ENCODE assay signal across 8 cellular contexts in the genomic region with DNA sequence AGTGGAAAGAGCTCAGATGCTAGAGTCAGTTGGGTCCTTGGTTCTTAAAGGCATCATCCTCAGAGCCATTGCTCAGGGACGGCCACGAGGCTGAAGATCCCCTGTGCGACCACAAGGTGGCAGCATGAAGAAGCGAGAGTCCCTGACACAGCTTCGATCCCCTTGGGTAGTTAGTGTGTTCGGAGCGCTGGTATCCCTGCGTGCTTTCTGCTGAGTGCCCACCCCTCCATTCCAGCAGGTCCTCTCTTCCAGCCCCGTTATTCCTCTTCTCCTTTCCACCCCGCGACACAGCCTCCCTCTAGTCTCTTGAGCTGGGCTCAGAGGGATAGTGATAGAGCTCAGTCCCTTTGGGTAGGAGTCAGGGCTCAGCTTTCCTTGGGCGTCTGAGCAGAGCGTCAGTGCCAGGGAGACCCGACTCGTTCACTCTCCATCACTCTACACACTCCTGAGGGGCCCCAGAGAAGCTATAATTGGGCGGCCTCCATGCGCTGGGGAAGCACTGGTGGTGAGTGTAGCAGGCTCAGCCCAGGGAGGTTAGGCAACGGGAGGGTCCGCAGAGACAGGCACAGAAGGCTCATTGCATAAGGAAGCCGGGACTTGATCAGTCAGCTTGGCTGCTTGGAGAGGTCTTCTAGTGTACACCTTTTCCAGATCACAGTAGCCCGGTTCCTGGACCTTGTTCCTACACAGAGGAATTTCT. TPM values are rescaled to one million over a fixed set of nuclear protein-coding genes. Genes with fewer than 3 reads are reported as not detected.
DNase-seq lines count a peak whose midpoint lies in the region; ATAC-seq and TF ChIP-seq lines count a peak whose summit lies in the region.

A gene with protein sequence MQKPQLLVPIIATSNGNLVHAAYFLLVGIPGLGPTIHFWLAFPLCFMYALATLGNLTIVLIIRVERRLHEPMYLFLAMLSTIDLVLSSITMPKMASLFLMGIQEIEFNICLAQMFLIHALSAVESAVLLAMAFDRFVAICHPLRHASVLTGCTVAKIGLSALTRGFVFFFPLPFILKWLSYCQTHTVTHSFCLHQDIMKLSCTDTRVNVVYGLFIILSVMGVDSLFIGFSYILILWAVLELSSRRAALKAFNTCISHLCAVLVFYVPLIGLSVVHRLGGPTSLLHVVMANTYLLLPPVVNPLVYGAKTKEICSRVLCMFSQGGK (plus strand): TSS at position 516 of the 700 bp plus-strand sequence. CDS start 2,314 bp downstream, outside the sequence.

- TF ChIP-seq CTCF in lower lobe of right lung (IDR thresholded peaks at IDR 0.05): peak; percentile 90

- no peaks in the 10 kb centered on the region for H3K36me3 ChIP-seq in lower lobe of right lung

- intact Hi-C loops in lower lobe of right lung (cut with DNase I): no loop called here

- peak within 1 kb of the TSS; percentile 12 for H3K4me3 ChIP-seq in lower lobe of right lung

- no peaks in the 10 kb centered on the region for H3K9me3 ChIP-seq in lower lobe of right lung

- ATAC-seq in HG03432 (IDR thresholded peaks at IDR 0.05; ENCODE audit: unreplicated experiment) (peak; percentile 96), lower lobe of right lung (peak; percentile 89 to 94)

- DNase-seq in C1 segment of cervical spinal cord (lab: John Stamatoyannopoulos, UW): peak in 10 of 14 donors; percentile 6 to 48 (median 20)
- peak; percentile 67 for DNase-seq in GM19240 (ENCODE audit: insufficient read length, low spot score)
- DNase-seq in NCI-H446 treated with DMSO at 0.1 percent for 48 hours (lab: John Stamatoyannopoulos, UW): peak; percentile 40
- peak; percentile 80 for DNase-seq in activated CD4-positive, alpha-beta T cell treated with anti-CD3 and anti-CD28 coated beads for 48 hours
- peak; percentile 18 to 61 for DNase-seq in dermis microvascular lymphatic vessel endothelial cell (ENCODE audit: low read depth in 2 of 2)
- peak; percentile 74 for DNase-seq in lower lobe of right lung
- DNase-seq in stimulated activated CD4-positive, alpha-beta T cell treated with anti-CD3 and anti-CD28 coated beads, TNF-alpha, amount 100 ng/mL, for 4 hours (ENCODE audit: low read depth in 3 of 3): peak; percentile 28 to 48 (median 31)

- H3K4me1 ChIP-seq in lower lobe of right lung: peaks cover 5% of the 10 kb centered on the region

- no peak within 1 kb of the TSS for H3K27ac ChIP-seq in lower lobe of right lung

- H3K27me3 ChIP-seq in lower lobe of right lung (ENCODE audit: low read depth): peaks cover 5% of the 10 kb centered on the region

RNA-seq across cellular contexts. Expression of the gene that starts here (rescaled TPM):
- not detected in 2 replicates for total RNA-seq in dermis microvascular lymphatic vessel endothelial cell
- not detected for total RNA-seq in lower lobe of right lung

Comparison
In these comparisons a context has a peak if more than half of its experiments do, and no peak if none do; other contexts are left out.
1. Peak in DNase-seq in dermis microvascular lymphatic vessel endothelial cell; RNA of the gene not detected or under 1 TPM.
2. Peak in DNase-seq, ATAC-seq and H3K4me3 ChIP-seq in lower lobe of right lung; RNA of the gene not detected or under 1 TPM.
3. DNase-seq: peak in every context shown above with its lines; median percentile 80 in activated CD4-positive, alpha-beta T cell treated with anti-CD3 and anti-CD28 coated beads for 48 hours; 74 in lower lobe of right lung; 67 in GM19240; 40 in NCI-H446 treated with DMSO at 0.1 percent for 48 hours; 40 in dermis microvascular lymphatic vessel endothelial cell; 31 in stimulated activated CD4-positive, alpha-beta T cell treated with anti-CD3 and anti-CD28 coated beads, TNF-alpha, amount 100 ng/mL, for 4 hours; 20 in C1 segment of cervical spinal cord.